Comparison of ENCODE assay signal across 9 cellular contexts in genomic region chr2:95389256-95390119, GRCh38. TPM values are rescaled to one million over a fixed set of nuclear protein-coding genes. Genes with fewer than 3 reads are reported as not detected.
DNase-seq lines count a peak whose midpoint lies in the region; ATAC-seq and TF ChIP-seq lines count a peak whose summit lies in the region.
"Had no signal": no experiment of that assay in that cellular context is flagged by ENCODE, and none has a peak within 500 bp of the region (broad histone marks: within the 10 kb centered on the region; RNA-seq: fewer than 3 reads in every experiment).

No MANE protein-coding gene starts in this region.

- ATAC-seq in HG03045 (IDR thresholded peaks at IDR 0.05; ENCODE audit: unreplicated experiment) (peak; percentile 66), psoas muscle (peak; percentile 71 to 86 (median 76)), HG02870 (IDR thresholded peaks at IDR 0.05; ENCODE audit: unreplicated experiment) (no peak)
- peak; percentile 72 for ATAC-seq in activated naive CD8-positive, alpha-beta T cell treated with anti-CD3 and anti-CD28 coated beads, Interleukin-2, amount 10 ng/mL, durations not matched to agents 7 days and 5 days (ENCODE audit: low read depth)

- peak; percentile 1 for DNase-seq in NCI-H1105 treated with DMSO at 0.1 percent for 48 hours (lab: John Stamatoyannopoulos, UW)
- no peak for DNase-seq in NCI-H1105 (lab: John Stamatoyannopoulos, UW)
- DNase-seq in PC-9 = peak in 1 of 2 experiments; percentile 74
- DNase-seq in activated naive CD8-positive, alpha-beta T cell treated with anti-CD3 and anti-CD28 coated beads, Interleukin-2, amount 10 ng/mL, durations not matched to agents 7 days and 5 days = peak; percentile 76
- DNase-seq in right atrium auricular region (ENCODE audit: low spot score) = peak; percentile 69
- peak; percentile 65 to 78 for DNase-seq in psoas muscle

- no TSS peak for BruUV-seq in PC-9 (replicated peaks; lab: Mats Ljungman, UMichigan)

- intact Hi-C loops in PC-9 (cut with micrococcal nuclease; ENCODE audit: unreplicated experiment) (loop anchor here (1.0 kb wide), 1 partner anchor 340 kb away; no protein-coding TSS in a partner anchor), psoas muscle (cut with DNase I) (loop anchor here in 1 of 2 donors (5.0 kb wide), 1 partner anchor 42 kb away; no protein-coding TSS in a partner anchor)

- H3K9me3 Mint-ChIP-seq in activated naive CD8-positive, alpha-beta T cell treated with anti-CD3 and anti-CD28 coated beads, Interleukin-2, amount 10 ng/mL, durations not matched to agents 7 days and 5 days = no peaks in the 10 kb centered on the region

- H3K27me3 Mint-ChIP-seq in activated naive CD8-positive, alpha-beta T cell treated with anti-CD3 and anti-CD28 coated beads, Interleukin-2, amount 10 ng/mL, durations not matched to agents 7 days and 5 days = no peaks in the 10 kb centered on the region

- H3K9me3 ChIP-seq in PC-9 (ENCODE audit: insufficient read depth, low read depth) (no peaks in the 10 kb centered on the region), right atrium auricular region (no peaks in the 10 kb centered on the region), psoas muscle (no peaks in the 10 kb centered on the region)
- H3K9me3 ChIP-seq: BLaER1 treated with 17β-estradiol and CSF1 and Interleukin-3, amounts not matched to agents 10 nM and 100 nM had no signal

- 0 out of 2 replicates have a peak overlapping the region, but pooled peaks have one; percentile 66 for H2AFZ ChIP-seq in PC-9

- no peaks in the 10 kb centered on the region for H3K79me2 ChIP-seq in PC-9 (ENCODE audit: low read depth)

- POLR2A ChIA-PET in PC-9 (lab: Charles Lee; ENCODE audit: unreplicated experiment) = interaction anchor here (0.6 kb wide), 2 partner anchors 13 to 137 kb away, joined by 3 to 4 read pairs; partner anchors contain the start of gene FAHD2A
- POLR2A ChIA-PET in activated naive CD8-positive, alpha-beta T cell treated with anti-CD3 and anti-CD28 coated beads, Interleukin-2, amount 10 ng/mL, durations not matched to agents 7 days and 5 days (lab: Charles Lee) = interaction anchor here (1.4 kb wide), 1 partner anchor 13 kb away, joined by 4 read pairs; the partner anchor contains the start of gene FAHD2A

- H3K4me2 ChIP-seq in PC-9 = peak overlapping the region; percentile 55
- H3K4me2 ChIP-seq: BLaER1 treated with 17β-estradiol and CSF1 and Interleukin-3, amounts not matched to agents 10 nM and 100 nM had no signal

- 0 out of 2 replicates have a peak, but pooled peaks cover 4% of the 10 kb centered on the region for H3K4me1 ChIP-seq in PC-9 (replicated peaks; ENCODE audit: insufficient read depth)
- H3K4me1 ChIP-seq in right atrium auricular region = peaks cover 0 to 15% of the 10 kb centered on the region in 2 donors
- H3K4me1 ChIP-seq in psoas muscle = no peaks in the 10 kb centered on the region

- H3K27ac ChIP-seq in PC-9 (no peak overlapping the region), right atrium auricular region (no peak overlapping the region), psoas muscle (no peak overlapping the region)
- H3K27ac ChIP-seq: BLaER1 treated with 17β-estradiol and CSF1 and Interleukin-3, amounts not matched to agents 10 nM and 100 nM had no signal

- no peak overlapping the region for H3K27ac Mint-ChIP-seq in activated naive CD8-positive, alpha-beta T cell treated with anti-CD3 and anti-CD28 coated beads, Interleukin-2, amount 10 ng/mL, durations not matched to agents 7 days and 5 days

- WGBS in psoas muscle, 3 donors = 53 to 56% (median 56%) methylated on average over 44 of the region's 44 CpGs

- TF ChIP-seq CTCF in PC-9 (conservative IDR thresholded peaks at IDR 0.05) (peak; percentile 97), right atrium auricular region (IDR thresholded peaks at IDR 0.05) (peak; percentile 88 to 93), psoas muscle (IDR thresholded peaks at IDR 0.05) (peak; percentile 73)

- peaks cover 20% of the 10 kb centered on the region; the same call in 1 of the 2 replicates for H3K27me3 ChIP-seq in PC-9 (ENCODE audit: insufficient read depth, low read depth)
- H3K27me3 ChIP-seq in right atrium auricular region = no peaks in the 10 kb centered on the region
- peaks cover 0 to 8% (median 4%) of the 10 kb centered on the region in 3 donors for H3K27me3 ChIP-seq in psoas muscle (ENCODE audit: insufficient read depth in 3 of 3, low read length in 2 of 3)
- H3K27me3 ChIP-seq: BLaER1 treated with 17β-estradiol and CSF1 and Interleukin-3, amounts not matched to agents 10 nM and 100 nM had no signal

- H3K4me3 ChIP-seq in PC-9 = peak overlapping the region; percentile 18; the same call in 1 of the 2 replicates
- H3K4me3 ChIP-seq in right atrium auricular region = peak overlapping the region in 1 of 2 donors; percentile 16
- H3K4me3 ChIP-seq in psoas muscle = peak overlapping the region; percentile 30
- H3K4me3 ChIP-seq: BLaER1 treated with 17β-estradiol and CSF1 and Interleukin-3, amounts not matched to agents 10 nM and 100 nM had no signal

- H3K9me2 ChIP-seq in PC-9 (ENCODE audit: insufficient read depth) = no peaks in the 10 kb centered on the region

- no peaks in the 10 kb centered on the region for H3F3A ChIP-seq in PC-9 (ENCODE audit: insufficient read depth, low read depth)

- H3K36me3 Mint-ChIP-seq in activated naive CD8-positive, alpha-beta T cell treated with anti-CD3 and anti-CD28 coated beads, Interleukin-2, amount 10 ng/mL, durations not matched to agents 7 days and 5 days = no peaks in the 10 kb centered on the region

- H3K36me3 ChIP-seq in PC-9 (ENCODE audit: low read depth) (no peaks in the 10 kb centered on the region), right atrium auricular region (no peaks in the 10 kb centered on the region), psoas muscle (ENCODE audit: insufficient read depth in 1 of 2, low read depth in 1 of 2) (no peaks in the 10 kb centered on the region)
- H3K36me3 ChIP-seq: BLaER1 treated with 17β-estradiol and CSF1 and Interleukin-3, amounts not matched to agents 10 nM and 100 nM had no signal

- H3K4me1 Mint-ChIP-seq in activated naive CD8-positive, alpha-beta T cell treated with anti-CD3 and anti-CD28 coated beads, Interleukin-2, amount 10 ng/mL, durations not matched to agents 7 days and 5 days = no peaks in the 10 kb centered on the region

- no peaks in the 10 kb centered on the region for H4K20me1 ChIP-seq in PC-9 (ENCODE audit: insufficient read depth)
- H4K20me1 ChIP-seq: BLaER1 treated with 17β-estradiol and CSF1 and Interleukin-3, amounts not matched to agents 10 nM and 100 nM had no signal

- no peak overlapping the region for H3K4me3 Mint-ChIP-seq in activated naive CD8-positive, alpha-beta T cell treated with anti-CD3 and anti-CD28 coated beads, Interleukin-2, amount 10 ng/mL, durations not matched to agents 7 days and 5 days

- CTCF ChIA-PET in PC-9 (lab: Charles Lee) = interaction anchor here (0.6 to 2.7 kb wide), 5 partner anchors 12 to 340 kb away, joined by 3 to 11 read pairs (median 7); partner anchors contain the start of gene FAHD2A

RNA-seq across cellular contexts. Expression of gene FAHD2A, which starts 13.0 kb away (rescaled TPM):
- total RNA-seq in PC-9 (2021) (23.0 and 28.7 TPM in 2 replicates), right atrium auricular region (10 to 100 TPM; 19.9 to 27.5 TPM), psoas muscle (10 to 100 TPM; 21.9 to 39.0 (median 29.8) TPM)
- 10 to 100 TPM; 34.8 to 38.2 TPM for total RNA-seq in activated naive CD8-positive, alpha-beta T cell treated with anti-CD3 and anti-CD28 coated beads, Interleukin-2, amount 10 ng/mL, durations not matched to agents 7 days and 5 days
- 10 to 100 TPM; 23.0 to 29.8 (median 26.0) TPM for polyA plus RNA-seq in psoas muscle
